ENCODE assay signal across 9 cellular contexts in genomic region chr2:128749206-128749605, GRCh38.
"Had no signal": no experiment of that assay in that cellular context is flagged by ENCODE, and none has a peak within 500 bp of the region (broad histone marks: within the 10 kb centered on the region; RNA-seq: fewer than 3 reads in every experiment).

No MANE protein-coding gene starts in this region.

- H3K4me3 ChIP-seq: GM23338 had no signal

- H3K4me2 ChIP-seq: GM23338, KMS-11 had no signal

- ATAC-seq: GM23338 had no signal

- H3K27ac ChIP-seq: HL-60, KMS-11 had no signal

- H3K9ac ChIP-seq: KMS-11 had no signal

- DNase-seq: H9, HCEC 1CT, IMR-90, KBM-7 had no signal

- FAIRE-seq: H1, H54 had no signal
